8 cellular contexts compared by ENCODE assay signal in genomic region chr11:65078151-65078550, GRCh38. TPM values are rescaled to one million over a fixed set of nuclear protein-coding genes. Genes with fewer than 3 reads are reported as not detected.
A peak's percentile ranks its signal among the peaks of the same experiment; 100 is the strongest.
DNase-seq lines count a peak whose midpoint lies in the region; ATAC-seq, FAIRE-seq and TF ChIP-seq lines count a peak whose summit lies in the region.

No MANE protein-coding gene starts in this region.

- no peak overlapping the region for H3K56ac ChIP-seq in H1 (replicated peaks; ENCODE audit: insufficient read length, low read depth, low read length)

- peak; percentile 60 to 68 for TF ChIP-seq RAD21 in H1 (IDR thresholded peaks at IDR 0.05 in 1 of 2, conservative IDR thresholded peaks at IDR 0.05 in 1 of 2; ENCODE audit: low read depth in 2 of 2, low read length in 2 of 2)

- peaks cover 2% of the 10 kb centered on the region; the same call in 1 of the 2 replicates for H3K23me2 ChIP-seq in H1 (ENCODE audit: low read depth, low read length)

- CTCF ChIA-PET in activated CD4-positive, alpha-beta T cell treated with anti-CD3 and anti-CD28 coated beads, Interleukin-2, amount 10 ng/mL, durations not matched to agents 7 days and 5 days (lab: Charles Lee): interaction anchor here (1.4 to 1.7 kb wide), 4 partner anchors 16 to 267 kb away, joined by 3 to 5 read pairs (median 4); partner anchors contain the start of genes ARL2 and MEN1
- CTCF ChIA-PET in H1 (lab: Charles Lee; ENCODE audit: partially characterized antibody): interaction anchor here (0.6 to 4.7 kb wide), 25 partner anchors 11 to 482 kb away, joined by 3 to 28 read pairs (median 4); partner anchors contain the start of genes ARL2, NAALADL1 and PYGM

- H2BK5ac ChIP-seq in H1 (ENCODE audit: low read depth, low read length): no peak overlapping the region

- 74% methylated on average over 3 of the region's 3 CpGs; no CpG with 5 or more reads in 1 of the 2 experiments for WGBS in H1 (ENCODE audit: extremely low coverage in 1 of 2, insufficient coverage in 1 of 2, insufficient read length in 1 of 2, insufficient replicate concordance in 2 of 2, low coverage in 1 of 2, low lambda C conversion rate in 2 of 2, missing lambda C conversion rate in 1 of 2), 2 experiments

- H3K27me3 ChIP-seq in H1 (replicated peaks in 1 of 4; ENCODE audit: control insufficient read depth in 3 of 4, extremely low read depth in 1 of 4, insufficient read depth in 3 of 4, low read length in 3 of 4) (no peaks in the 10 kb centered on the region), neural progenitor cell (no peaks in the 10 kb centered on the region)

- no peak overlapping the region for H3K14ac ChIP-seq in H1 (ENCODE audit: insufficient read length)

- H2AK5ac ChIP-seq in H1 (ENCODE audit: low read depth, low read length): no peak overlapping the region

- H3K18ac ChIP-seq in H1 (ENCODE audit: extremely low read depth, low read length): no peak overlapping the region

- H3K4me3 ChIP-seq in H1 (ENCODE audit: extremely low read depth in 1 of 4, insufficient read depth in 2 of 4, low read depth in 3 of 4, low read length in 4 of 4) (no peak overlapping the region), neural progenitor cell (no peak overlapping the region)

- DNase-seq in NCI-H2171 treated with DMSO at 0.1 percent for 48 hours (lab: John Stamatoyannopoulos, UW) (peak; percentile 44), NCI-H2171 (lab: John Stamatoyannopoulos, UW) (no peak), NCI-H1048 (lab: John Stamatoyannopoulos, UW) (peak; percentile 25), H1 (ENCODE audit: low read depth in 1 of 2, low spot score in 2 of 2) (peak in 1 of 2 experiments; percentile 86), neural progenitor cell (ENCODE audit: low spot score) (peak; percentile 57), urothelium cell line (ENCODE audit: low spot score) (peak; percentile 55)
- peak; percentile 81 for DNase-seq in activated CD4-positive, alpha-beta T cell treated with anti-CD3 and anti-CD28 coated beads, Interleukin-2, amount 10 ng/mL, durations not matched to agents 7 days and 5 days

- H2AFZ ChIP-seq in H1 (ENCODE audit: low read length) (no peak overlapping the region), neural progenitor cell (replicated peaks) (no peak overlapping the region)

- peak overlapping the region; percentile 91 for H3K27ac Mint-ChIP-seq in activated CD4-positive, alpha-beta T cell treated with anti-CD3 and anti-CD28 coated beads, Interleukin-2, amount 10 ng/mL, durations not matched to agents 7 days and 5 days
- H3K27ac Mint-ChIP-seq in neural progenitor cell: no peak overlapping the region

- H3K27ac ChIP-seq in H1 (ENCODE audit: low read depth, low read length): no peak overlapping the region
- H3K27ac ChIP-seq in neural progenitor cell: no peak overlapping the region

- peak in 1 of 2 experiments; percentile 15; a peak in 2 of 3 replicates for TF ChIP-seq POLR2A in H1 (IDR thresholded peaks at IDR 0.05; ENCODE audit: control extremely low read depth in 1 of 2, low read depth in 2 of 2, low read length in 2 of 2)

- H3K4me1 ChIP-seq in H1 (replicated peaks in 1 of 4; ENCODE audit: control insufficient read depth in 3 of 4, insufficient read depth in 4 of 4, low read length in 3 of 4) (peaks cover 0 to 6% (median 2%) of the 10 kb centered on the region in 4 experiments; a peak in 4 of 7 replicates), neural progenitor cell (peaks cover 8% of the 10 kb centered on the region)

- peaks cover 17% of the 10 kb centered on the region for H3F3A ChIP-seq in neural progenitor cell (ENCODE audit: low read depth)

- H3K4me1 Mint-ChIP-seq in activated CD4-positive, alpha-beta T cell treated with anti-CD3 and anti-CD28 coated beads, Interleukin-2, amount 10 ng/mL, durations not matched to agents 7 days and 5 days: peaks cover 52% of the 10 kb centered on the region
- H3K4me1 Mint-ChIP-seq in neural progenitor cell: peaks cover 23% of the 10 kb centered on the region

- no peak overlapping the region for H3K23ac ChIP-seq in H1 (ENCODE audit: insufficient read length)

- H3K4ac ChIP-seq in H1 (replicated peaks; ENCODE audit: insufficient read length, low read depth, low read length): no peak overlapping the region

- FAIRE-seq in H1 (lab: Jason Lieb, UNC): no peak
- no peak for FAIRE-seq in urothelium cell line (lab: Jason Lieb, UNC)

- H3K36me3 Mint-ChIP-seq in activated CD4-positive, alpha-beta T cell treated with anti-CD3 and anti-CD28 coated beads, Interleukin-2, amount 10 ng/mL, durations not matched to agents 7 days and 5 days (ENCODE audit: low read depth): peaks cover 56% of the 10 kb centered on the region
- H3K36me3 Mint-ChIP-seq in neural progenitor cell: peaks cover 36% of the 10 kb centered on the region

- H2BK20ac ChIP-seq in H1 (ENCODE audit: low read length): no peak overlapping the region

- H3K4me2 ChIP-seq in H1 (ENCODE audit: insufficient read depth in 1 of 2, low read depth in 2 of 2, low read length in 2 of 2) (no peak overlapping the region), neural progenitor cell (no peak overlapping the region)

- H3K4me3 Mint-ChIP-seq in activated CD4-positive, alpha-beta T cell treated with anti-CD3 and anti-CD28 coated beads, Interleukin-2, amount 10 ng/mL, durations not matched to agents 7 days and 5 days: no peak overlapping the region
- H3K4me3 Mint-ChIP-seq in neural progenitor cell: peak overlapping the region; percentile 18

- H4K5ac ChIP-seq in H1 (ENCODE audit: insufficient read length, low read depth, low read length): no peak overlapping the region

- no peak for TF ChIP-seq EP300 in H1 (IDR thresholded peaks at IDR 0.05; ENCODE audit: borderline replicate concordance in 1 of 2, low read depth in 2 of 2, low read length in 2 of 2)

- no peaks in the 10 kb centered on the region for H3K27me3 Mint-ChIP-seq in activated CD4-positive, alpha-beta T cell treated with anti-CD3 and anti-CD28 coated beads, Interleukin-2, amount 10 ng/mL, durations not matched to agents 7 days and 5 days
- peaks cover 2% of the 10 kb centered on the region for H3K27me3 Mint-ChIP-seq in neural progenitor cell (ENCODE audit: insufficient read depth, low read depth)

- POLR2A ChIA-PET in activated CD4-positive, alpha-beta T cell treated with anti-CD3 and anti-CD28 coated beads, Interleukin-2, amount 10 ng/mL, durations not matched to agents 7 days and 5 days (lab: Charles Lee): interaction anchor here (0.7 kb wide), 1 partner anchor 23 kb away, joined by 3 read pairs; no protein-coding TSS in a partner anchor
- POLR2A ChIA-PET in H1 (lab: Charles Lee; ENCODE audit: partially characterized antibody): interaction anchor here (0.7 to 21.6 kb wide), 10 partner anchors 9 to 316 kb away, joined by 3 to 230 read pairs (median 3); partner anchors contain the start of genes ARL2, FAU, MRPL49 and VPS51

- H2BK120ac ChIP-seq in H1 (replicated peaks; ENCODE audit: low read depth, low read length): no peak overlapping the region

- H2BK15ac ChIP-seq in H1 (ENCODE audit: low read length): no peak overlapping the region

- peak; percentile 79 to 92 (median 88) for TF ChIP-seq CTCF in H1 (IDR thresholded peaks at IDR 0.05; ENCODE audit: control extremely low read depth in 1 of 3, insufficient read depth in 1 of 3, low read depth in 1 of 3, low read length in 3 of 3)
- TF ChIP-seq CTCF in neural progenitor cell (IDR thresholded peaks at IDR 0.05): peak; percentile 67

- no peak for ATAC-seq in HG03469 (IDR thresholded peaks at IDR 0.05; ENCODE audit: unreplicated experiment)

- H3K9ac ChIP-seq in H1 (replicated peaks in 1 of 4; ENCODE audit: extremely low read depth in 1 of 4, low read depth in 3 of 4, low read length in 3 of 4): no peak overlapping the region
- no peak overlapping the region for H3K9ac ChIP-seq in neural progenitor cell

- H3K79me2 ChIP-seq in H1 (ENCODE audit: control insufficient read depth in 1 of 2, insufficient read depth in 2 of 2, low read length in 2 of 2) (peaks cover 6 to 37% of the 10 kb centered on the region in 2 experiments), neural progenitor cell (ENCODE audit: low read depth) (peaks cover 52% of the 10 kb centered on the region)

- no peaks in the 10 kb centered on the region for H3K9me3 Mint-ChIP-seq in activated CD4-positive, alpha-beta T cell treated with anti-CD3 and anti-CD28 coated beads, Interleukin-2, amount 10 ng/mL, durations not matched to agents 7 days and 5 days
- H3K9me3 Mint-ChIP-seq in neural progenitor cell: no peaks in the 10 kb centered on the region

- H3K79me1 ChIP-seq in H1 (ENCODE audit: low read depth, low read length): peaks cover 10% of the 10 kb centered on the region; the same call in 1 of the 2 replicates

- H2BK12ac ChIP-seq in H1 (ENCODE audit: low read depth, low read length): no peak overlapping the region

- no peak overlapping the region for H4K8ac ChIP-seq in H1 (ENCODE audit: extremely low read depth, insufficient read depth, low read length)

- H3K36me3 ChIP-seq in H1 (ENCODE audit: control insufficient read depth in 2 of 4, insufficient read depth in 4 of 4, low read length in 3 of 4) (peaks cover 20 to 41% (median 36%) of the 10 kb centered on the region in 4 experiments), neural progenitor cell (peaks cover 5% of the 10 kb centered on the region)

- H3K9me3 ChIP-seq in H1 (ENCODE audit: insufficient read depth in 2 of 2, low read depth in 1 of 2, low read length in 1 of 2) (no peaks in the 10 kb centered on the region), neural progenitor cell (ENCODE audit: low read depth) (no peaks in the 10 kb centered on the region)

- H4K20me1 ChIP-seq in H1 (replicated peaks in 1 of 2; ENCODE audit: control insufficient read depth in 1 of 2, insufficient read depth in 2 of 2, low read length in 2 of 2): peaks cover 6 to 11% of the 10 kb centered on the region in 2 experiments
- peaks cover 16% of the 10 kb centered on the region for H4K20me1 ChIP-seq in neural progenitor cell (ENCODE audit: low read depth)

- no peak overlapping the region for H4K91ac ChIP-seq in H1 (replicated peaks; ENCODE audit: insufficient read length, low read length)

RNA-seq across cellular contexts. Expression of gene CDCA5, which starts 5.7 kb away (rescaled TPM):
- 100 to 1,000 TPM; 105 to 109 TPM for total RNA-seq in activated CD4-positive, alpha-beta T cell treated with anti-CD3 and anti-CD28 coated beads, Interleukin-2, amount 10 ng/mL, durations not matched to agents 7 days and 5 days
- total RNA-seq in H1 (2021; fragmentation: NEBNext Ultra II Directional; extraction: Animal tissue kit (Norgen Biotek cat#: 25700)): 87.0 and 90.0 TPM in 2 replicates
- polyA plus RNA-seq in H1 (2011; rRNA removed): 39.2 and 53.7 TPM in 2 replicates
- 60.2 TPM for polyA plus RNA-seq in H1 (2011; cell fraction: cytosol; rRNA removed)
- polyA plus RNA-seq in H1 (2011; cell fraction: nucleus; rRNA removed): 77.0 TPM
- polyA plus RNA-seq in H1 (2012, experiment 1 of 2): 76.4 to 81.1 TPM (median 78.9 TPM) in 4 replicates
- polyA plus RNA-seq in H1 (2012, experiment 2 of 2): 74.2 TPM
- 48.2 TPM for polyA plus RNA-seq in H1 (2013, experiment 1 of 2)
- 49.9 TPM for polyA plus RNA-seq in H1 (2013, experiment 2 of 2)
- 35.7 and 48.7 TPM in 2 replicates for polyA minus RNA-seq in H1 (2011; rRNA and poly(A)+ RNA removed)
- 26.7 TPM for polyA minus RNA-seq in H1 (2011; cell fraction: cytosol; rRNA and poly(A)+ RNA removed)
- 34.7 TPM for polyA minus RNA-seq in H1 (2011; cell fraction: nucleus; rRNA and poly(A)+ RNA removed)
- total RNA-seq in neural progenitor cell (ENCODE audit: low replicate concordance): 46.7 and 57.3 TPM in 2 replicates

RNA-seq across cellular contexts. Expression of gene ZFPL1, which starts 5.9 kb away (rescaled TPM):
- 10 to 100 TPM; 27.2 to 29.8 TPM for total RNA-seq in activated CD4-positive, alpha-beta T cell treated with anti-CD3 and anti-CD28 coated beads, Interleukin-2, amount 10 ng/mL, durations not matched to agents 7 days and 5 days
- 21.4 and 21.5 TPM in 2 replicates for total RNA-seq in H1 (2021; fragmentation: NEBNext Ultra II Directional; extraction: Animal tissue kit (Norgen Biotek cat#: 25700))
- polyA plus RNA-seq in H1 (2011; rRNA removed): 76.8 and 103 TPM in 2 replicates
- polyA plus RNA-seq in H1 (2011; cell fraction: cytosol; rRNA removed): 34.0 TPM
- 53.5 TPM for polyA plus RNA-seq in H1 (2011; cell fraction: nucleus; rRNA removed)
- 18.1 to 31.4 TPM (median 28.3 TPM) in 4 replicates for polyA plus RNA-seq in H1 (2012, experiment 1 of 2)
- 36.8 TPM for polyA plus RNA-seq in H1 (2012, experiment 2 of 2)
- 29.6 TPM for polyA plus RNA-seq in H1 (2013, experiment 1 of 2)
- polyA plus RNA-seq in H1 (2013, experiment 2 of 2): 26.8 TPM
- polyA minus RNA-seq in H1 (2011; rRNA and poly(A)+ RNA removed): 20.3 and 23.4 TPM in 2 replicates
- polyA minus RNA-seq in H1 (2011; cell fraction: cytosol; rRNA and poly(A)+ RNA removed): 13.9 TPM
- polyA minus RNA-seq in H1 (2011; cell fraction: nucleus; rRNA and poly(A)+ RNA removed): 21.1 TPM
- 12.6 and 36.1 TPM in 2 replicates for total RNA-seq in neural progenitor cell (ENCODE audit: low replicate concordance)

RNA-seq across cellular contexts. Expression of gene VPS51, which starts 17.9 kb away (rescaled TPM):
- total RNA-seq in activated CD4-positive, alpha-beta T cell treated with anti-CD3 and anti-CD28 coated beads, Interleukin-2, amount 10 ng/mL, durations not matched to agents 7 days and 5 days: 100 to 1,000 TPM; 146 to 148 TPM
- total RNA-seq in H1 (2021; fragmentation: NEBNext Ultra II Directional; extraction: Animal tissue kit (Norgen Biotek cat#: 25700)): 97.4 and 108 TPM in 2 replicates
- polyA plus RNA-seq in H1 (2011; rRNA removed): 142 and 193 TPM in 2 replicates
- polyA plus RNA-seq in H1 (2011; cell fraction: cytosol; rRNA removed): 143 TPM
- 268 TPM for polyA plus RNA-seq in H1 (2011; cell fraction: nucleus; rRNA removed)
- polyA plus RNA-seq in H1 (2012, experiment 1 of 2): 70.1 to 114 TPM (median 112 TPM) in 4 replicates
- polyA plus RNA-seq in H1 (2012, experiment 2 of 2): 116 TPM
- polyA plus RNA-seq in H1 (2013, experiment 1 of 2): 43.6 TPM
- polyA plus RNA-seq in H1 (2013, experiment 2 of 2): 40.8 TPM
- 146 and 170 TPM in 2 replicates for polyA minus RNA-seq in H1 (2011; rRNA and poly(A)+ RNA removed)
- 231 TPM for polyA minus RNA-seq in H1 (2011; cell fraction: cytosol; rRNA and poly(A)+ RNA removed)
- 108 TPM for polyA minus RNA-seq in H1 (2011; cell fraction: nucleus; rRNA and poly(A)+ RNA removed)
- 80.4 and 252 TPM in 2 replicates for total RNA-seq in neural progenitor cell (ENCODE audit: low replicate concordance)

RNA-seq across cellular contexts. Expression of gene NAALADL1, which starts 19.8 kb away (rescaled TPM):
- 1 to 10 TPM; 6.3 to 7.3 TPM for total RNA-seq in activated CD4-positive, alpha-beta T cell treated with anti-CD3 and anti-CD28 coated beads, Interleukin-2, amount 10 ng/mL, durations not matched to agents 7 days and 5 days
- total RNA-seq in H1 (2021; fragmentation: NEBNext Ultra II Directional; extraction: Animal tissue kit (Norgen Biotek cat#: 25700)): 7.5 and 8.1 TPM in 2 replicates
- polyA plus RNA-seq in H1 (2011; rRNA removed): 9.9 and 12.6 TPM in 2 replicates
- polyA plus RNA-seq in H1 (2011; cell fraction: cytosol; rRNA removed): 11.1 TPM
- polyA plus RNA-seq in H1 (2011; cell fraction: nucleus; rRNA removed): 29.3 TPM
- 7.0 to 9.4 TPM (median 7.7 TPM) in 4 replicates for polyA plus RNA-seq in H1 (2012, experiment 1 of 2)
- 6.5 TPM for polyA plus RNA-seq in H1 (2012, experiment 2 of 2)
- 3.9 TPM for polyA plus RNA-seq in H1 (2013, experiment 1 of 2)
- 3.5 TPM for polyA plus RNA-seq in H1 (2013, experiment 2 of 2)
- 2.7 and 9.6 TPM in 2 replicates for polyA minus RNA-seq in H1 (2011; rRNA and poly(A)+ RNA removed)
- polyA minus RNA-seq in H1 (2011; cell fraction: cytosol; rRNA and poly(A)+ RNA removed): 2.8 TPM
- 3.5 TPM for polyA minus RNA-seq in H1 (2011; cell fraction: nucleus; rRNA and poly(A)+ RNA removed)
- 0.80 and 3.0 TPM in 2 replicates for total RNA-seq in neural progenitor cell (ENCODE audit: low replicate concordance)

RNA-seq across cellular contexts. Expression of gene TM7SF2, which starts 33.5 kb away (rescaled TPM):
- total RNA-seq in activated CD4-positive, alpha-beta T cell treated with anti-CD3 and anti-CD28 coated beads, Interleukin-2, amount 10 ng/mL, durations not matched to agents 7 days and 5 days: 10 to 100 TPM; 26.1 to 27.7 TPM
- total RNA-seq in H1 (2021; fragmentation: NEBNext Ultra II Directional; extraction: Animal tissue kit (Norgen Biotek cat#: 25700)): 40.1 and 42.4 TPM in 2 replicates
- 96.0 and 141 TPM in 2 replicates for polyA plus RNA-seq in H1 (2011; rRNA removed)
- 91.8 TPM for polyA plus RNA-seq in H1 (2011; cell fraction: cytosol; rRNA removed)
- 166 TPM for polyA plus RNA-seq in H1 (2011; cell fraction: nucleus; rRNA removed)
- polyA plus RNA-seq in H1 (2012, experiment 1 of 2): 34.5 to 52.8 TPM (median 48.8 TPM) in 4 replicates
- 89.3 TPM for polyA plus RNA-seq in H1 (2012, experiment 2 of 2)
- 55.6 TPM for polyA plus RNA-seq in H1 (2013, experiment 1 of 2)
- polyA plus RNA-seq in H1 (2013, experiment 2 of 2): 68.0 TPM
- polyA minus RNA-seq in H1 (2011; rRNA and poly(A)+ RNA removed): 71.7 and 87.3 TPM in 2 replicates
- 47.7 TPM for polyA minus RNA-seq in H1 (2011; cell fraction: cytosol; rRNA and poly(A)+ RNA removed)
- polyA minus RNA-seq in H1 (2011; cell fraction: nucleus; rRNA and poly(A)+ RNA removed): 73.1 TPM
- total RNA-seq in neural progenitor cell (ENCODE audit: low replicate concordance): 36.1 and 109 TPM in 2 replicates
